17 cellular contexts compared by ENCODE assay signal in the genomic region with DNA sequence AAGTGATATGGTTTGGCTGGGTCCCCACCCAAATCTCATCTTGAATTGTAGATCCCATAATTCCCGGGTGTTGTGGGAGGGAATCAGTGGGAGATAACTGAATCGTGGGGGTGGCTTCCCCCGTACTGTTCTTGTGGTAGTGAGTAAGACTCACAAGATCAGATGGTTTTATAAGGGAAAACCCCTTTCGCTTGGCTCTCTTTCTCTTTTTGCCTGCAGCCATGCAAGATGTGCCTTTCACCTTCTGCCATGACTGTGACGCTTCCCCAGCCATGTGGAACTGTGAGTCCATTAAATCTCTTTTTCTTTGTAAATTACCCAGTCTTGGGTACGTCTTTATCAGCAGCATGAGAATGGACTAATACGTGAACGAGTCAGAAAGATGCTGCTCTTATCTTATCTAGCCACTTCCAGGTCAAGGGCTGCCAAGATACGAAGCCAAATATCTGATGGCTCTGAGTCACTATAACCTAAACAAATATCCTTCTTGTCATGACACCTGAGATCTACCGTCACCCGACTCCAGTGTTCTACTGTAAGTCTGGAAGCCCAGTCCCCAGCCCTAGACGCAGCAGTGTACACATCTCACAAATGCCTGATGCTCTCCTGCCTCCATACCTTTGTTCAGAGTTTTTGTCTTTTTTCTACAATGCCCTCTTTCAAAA. TPM values are rescaled to one million over a fixed set of nuclear protein-coding genes. Genes with fewer than 3 reads are reported as not detected.
A peak's percentile ranks its signal among the peaks of the same experiment; 100 is the strongest.
DNase-seq lines count a peak whose midpoint lies in the region; ATAC-seq and TF ChIP-seq lines count a peak whose summit lies in the region.
"Had no signal": no experiment of that assay in that cellular context is flagged by ENCODE, and none has a peak within 500 bp of the region (broad histone marks: within the 10 kb centered on the region; RNA-seq: fewer than 3 reads in every experiment).

No MANE protein-coding gene starts in this region.

- no peaks in the 10 kb centered on the region; the same call in 1 of the 2 replicates for H3K4me1 ChIP-seq in HEK293 (ENCODE audit: control insufficient read depth, insufficient read depth, low read length)
- H3K4me1 ChIP-seq in suprapubic skin: no peaks in the 10 kb centered on the region
- H3K4me1 ChIP-seq: vagina had no signal

- H3K27me3 ChIP-seq in suprapubic skin: peaks cover 4% of the 10 kb centered on the region
- H3K27me3 ChIP-seq: vagina had no signal

- TF ChIP-seq POLR2A in GM18505 (IDR thresholded peaks at IDR 0.05; ENCODE audit: borderline replicate concordance, extremely low read depth, insufficient read depth, insufficient read length) (no peak), suprapubic skin (IDR thresholded peaks at IDR 0.05) (no peak)

- ATAC-seq in GM18505 (IDR thresholded peaks at IDR 0.05; ENCODE audit: unreplicated experiment): peak; percentile 44
- ATAC-seq in activated CD8-positive, alpha-beta memory T cell treated with anti-CD3 and anti-CD28 coated beads, Interleukin-2, amount 10 ng/mL, durations not matched to agents 7 days and 5 days: no peak

- H3K4me1 Mint-ChIP-seq in activated CD8-positive, alpha-beta memory T cell treated with anti-CD3 and anti-CD28 coated beads, Interleukin-2, amount 10 ng/mL, durations not matched to agents 7 days and 5 days: no peaks in the 10 kb centered on the region
- H3K4me1 Mint-ChIP-seq: CD4-positive, alpha-beta memory T cell had no signal

- TF ChIP-seq CTCF in HEK293 (tag by site-specific recombination; IDR thresholded peaks at IDR 0.05) (no peak), suprapubic skin (IDR thresholded peaks at IDR 0.05) (no peak)

- DNase-seq in NCI-H2196 treated with DMSO at 0.1 percent for 48 hours (lab: John Stamatoyannopoulos, UW; ENCODE audit: unreplicated experiment) (peak; percentile 29), iris pigment epithelial cell (ENCODE audit: low read depth) (peak; percentile 33), COLO829 (ENCODE audit: low spot score) (no peak), UCSD-AML1 (lab: John Stamatoyannopoulos, UW; ENCODE audit: unreplicated experiment) (no peak), suprapubic skin (ENCODE audit: low spot score in 2 of 2) (no peak)
- no peak for DNase-seq in activated CD8-positive, alpha-beta memory T cell treated with anti-CD3 and anti-CD28 coated beads, Interleukin-2, amount 10 ng/mL, durations not matched to agents 7 days and 5 days
- DNase-seq: CD4-positive, alpha-beta memory T cell; Kasumi-1; kidney; NCI-H774; SK-N-SH had no signal

- H3K4me3 Mint-ChIP-seq in activated CD8-positive, alpha-beta memory T cell treated with anti-CD3 and anti-CD28 coated beads, Interleukin-2, amount 10 ng/mL, durations not matched to agents 7 days and 5 days: no peak overlapping the region
- H3K4me3 Mint-ChIP-seq: CD4-positive, alpha-beta memory T cell had no signal

- 49% methylated on average over 12 of the region's 12 CpGs for WGBS in suprapubic skin

- no peak for TF ChIP-seq EP300 in suprapubic skin (IDR thresholded peaks at IDR 0.05)

- H3K27ac Mint-ChIP-seq in activated CD8-positive, alpha-beta memory T cell treated with anti-CD3 and anti-CD28 coated beads, Interleukin-2, amount 10 ng/mL, durations not matched to agents 7 days and 5 days: no peak overlapping the region

- no peaks in the 10 kb centered on the region for H3K36me3 ChIP-seq in HEK293 (ENCODE audit: control insufficient read depth in 2 of 2, insufficient read depth in 1 of 2, low read length in 2 of 2)
- no peaks in the 10 kb centered on the region for H3K36me3 ChIP-seq in suprapubic skin
- H3K36me3 ChIP-seq: vagina had no signal

- H3K4me3 ChIP-seq in HEK293 (ENCODE audit: low read depth, low read length) (no peak overlapping the region), suprapubic skin (no peak overlapping the region)
- H3K4me3 ChIP-seq: vagina had no signal

- CTCF ChIA-PET in HEK293 (lab: Yijun Ruan, JAX): interaction anchor here (0.6 kb wide), 1 partner anchor 16 kb away, joined by 3 read pairs; no protein-coding TSS in a partner anchor
- CTCF ChIA-PET in activated CD8-positive, alpha-beta memory T cell treated with anti-CD3 and anti-CD28 coated beads, Interleukin-2, amount 10 ng/mL, durations not matched to agents 7 days and 5 days (lab: Charles Lee): no interaction called here

- H3K27me3 Mint-ChIP-seq in activated CD8-positive, alpha-beta memory T cell treated with anti-CD3 and anti-CD28 coated beads, Interleukin-2, amount 10 ng/mL, durations not matched to agents 7 days and 5 days: peaks cover 42% of the 10 kb centered on the region

- H3K9me3 ChIP-seq in HEK293 (ENCODE audit: control insufficient read depth, insufficient read depth, low read depth, low read length) (no peaks in the 10 kb centered on the region), suprapubic skin (no peaks in the 10 kb centered on the region)
- H3K9me3 ChIP-seq: SK-N-SH, vagina had no signal

- POLR2A ChIA-PET in HEK293 (lab: Yijun Ruan, JAX): no interaction called here

- no peak overlapping the region for H3K27ac ChIP-seq in HEK293 (ENCODE audit: extremely low read depth, low read depth, low read length)
- H3K27ac ChIP-seq in suprapubic skin: no peak overlapping the region
- H3K27ac ChIP-seq: vagina had no signal

- no peaks in the 10 kb centered on the region for H3K9me3 Mint-ChIP-seq in activated CD8-positive, alpha-beta memory T cell treated with anti-CD3 and anti-CD28 coated beads, Interleukin-2, amount 10 ng/mL, durations not matched to agents 7 days and 5 days (ENCODE audit: low read depth)

- H3K36me3 Mint-ChIP-seq in activated CD8-positive, alpha-beta memory T cell treated with anti-CD3 and anti-CD28 coated beads, Interleukin-2, amount 10 ng/mL, durations not matched to agents 7 days and 5 days: no peaks in the 10 kb centered on the region
- H3K36me3 Mint-ChIP-seq: CD4-positive, alpha-beta memory T cell had no signal

TF ChIP-seq in HEK293, 187 proteins besides CTCF, POLR2A, EP300 and RAD21:
- TF ChIP-seq EGR2 (tag by site-specific recombination; IDR thresholded peaks at IDR 0.05; ENCODE audit: low read depth): peak; percentile 29; the same call in 1 of the 2 replicates
- TF ChIP-seq PRDM1 (tag by site-specific recombination; IDR thresholded peaks at IDR 0.05): 0 out of 2 replicates have a peak, but pooled peaks have one; percentile 35
- TF ChIP-seq ZNF624 (tag by site-specific recombination; IDR thresholded peaks at IDR 0.05): no peak
- peak; percentile 76 for TF ChIP-seq ZFHX2 (tag by site-specific recombination; conservative IDR thresholded peaks at IDR 0.05)
- TF ChIP-seq ZSCAN23 (tag by site-specific recombination; IDR thresholded peaks at IDR 0.05): no peak
- TF ChIP-seq, protein P1, sequence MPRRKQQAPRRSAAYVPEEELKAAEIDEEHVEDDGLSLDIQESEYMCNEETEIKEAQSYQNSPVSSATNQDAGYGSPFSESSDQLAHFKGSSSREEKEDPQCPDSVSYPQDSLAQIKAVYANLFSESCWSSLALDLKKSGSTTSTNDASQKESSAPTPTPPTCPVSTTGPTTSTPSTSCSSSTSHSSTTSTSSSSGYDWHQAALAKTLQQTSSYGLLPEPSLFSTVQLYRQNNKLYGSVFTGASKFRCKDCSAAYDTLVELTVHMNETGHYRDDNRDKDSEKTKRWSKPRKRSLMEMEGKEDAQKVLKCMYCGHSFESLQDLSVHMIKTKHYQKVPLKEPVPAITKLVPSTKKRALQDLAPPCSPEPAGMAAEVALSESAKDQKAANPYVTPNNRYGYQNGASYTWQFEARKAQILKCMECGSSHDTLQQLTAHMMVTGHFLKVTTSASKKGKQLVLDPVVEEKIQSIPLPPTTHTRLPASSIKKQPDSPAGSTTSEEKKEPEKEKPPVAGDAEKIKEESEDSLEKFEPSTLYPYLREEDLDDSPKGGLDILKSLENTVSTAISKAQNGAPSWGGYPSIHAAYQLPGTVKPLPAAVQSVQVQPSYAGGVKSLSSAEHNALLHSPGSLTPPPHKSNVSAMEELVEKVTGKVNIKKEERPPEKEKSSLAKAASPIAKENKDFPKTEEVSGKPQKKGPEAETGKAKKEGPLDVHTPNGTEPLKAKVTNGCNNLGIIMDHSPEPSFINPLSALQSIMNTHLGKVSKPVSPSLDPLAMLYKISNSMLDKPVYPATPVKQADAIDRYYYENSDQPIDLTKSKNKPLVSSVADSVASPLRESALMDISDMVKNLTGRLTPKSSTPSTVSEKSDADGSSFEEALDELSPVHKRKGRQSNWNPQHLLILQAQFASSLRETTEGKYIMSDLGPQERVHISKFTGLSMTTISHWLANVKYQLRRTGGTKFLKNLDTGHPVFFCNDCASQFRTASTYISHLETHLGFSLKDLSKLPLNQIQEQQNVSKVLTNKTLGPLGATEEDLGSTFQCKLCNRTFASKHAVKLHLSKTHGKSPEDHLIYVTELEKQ (tag by site-specific recombination; IDR thresholded peaks at IDR 0.05; ENCODE audit: borderline replicate concordance): no peak

RNA-seq across cellular contexts. Expression of gene SLC15A1, which starts 45.9 kb away (rescaled TPM):
- total RNA-seq in suprapubic skin: 10 to 100 TPM; 34.1 to 64.3 (median 62.4) TPM
- not detected for total RNA-seq in activated CD8-positive, alpha-beta memory T cell treated with anti-CD3 and anti-CD28 coated beads, Interleukin-2, amount 10 ng/mL, durations not matched to agents 7 days and 5 days
- total RNA-seq: CD4-positive, alpha-beta memory T cell; chondrocyte; fibroblast of lung; skeletal muscle tissue had no signal

Comparison
In these comparisons a context has a peak if more than half of its experiments do, and no peak if none do; other contexts are left out.
1. DNase-seq: peak in NCI-H2196 treated with DMSO at 0.1 percent for 48 hours (single experiment) and iris pigment epithelial cell (single experiment); none in COLO829 (single experiment), UCSD-AML1 (single experiment), suprapubic skin (0 of 2) and activated CD8-positive, alpha-beta memory T cell treated with anti-CD3 and anti-CD28 coated beads, Interleukin-2, amount 10 ng/mL, durations not matched to agents 7 days and 5 days (single experiment).
2. RNA of gene SLC15A1, which starts 45.9 kb away (total RNA-seq): 34.1 to 64.3 TPM in suprapubic skin; not detected in activated CD8-positive, alpha-beta memory T cell treated with anti-CD3 and anti-CD28 coated beads, Interleukin-2, amount 10 ng/mL, durations not matched to agents 7 days and 5 days; every median in the first group is over 10 times any median in the second.